In the genomic region with DNA sequence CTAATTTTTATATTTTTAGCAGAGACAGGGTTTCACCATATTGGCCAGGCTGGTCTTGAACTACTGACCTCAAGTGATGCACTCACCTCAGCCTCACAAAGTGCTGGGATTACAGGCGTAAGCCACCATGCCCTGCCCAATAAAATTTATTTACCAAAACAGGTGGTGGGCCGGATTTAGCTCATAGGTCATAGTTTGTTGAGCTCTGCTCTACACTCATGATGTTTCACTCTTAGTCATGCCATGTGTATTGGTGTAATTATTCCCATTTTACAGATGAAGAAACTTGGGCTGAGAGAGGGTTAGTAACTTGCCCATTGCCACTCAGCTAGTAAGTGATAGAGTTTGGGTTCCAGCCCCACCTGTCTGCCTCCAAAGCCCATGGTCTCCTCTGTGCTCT, we compare ENCODE assay signal across 16 cellular contexts.
A peak's percentile ranks its signal among the peaks of the same experiment; 100 is the strongest.
DNase-seq lines count a peak whose midpoint lies in the region; ATAC-seq and TF ChIP-seq lines count a peak whose summit lies in the region.
"Had no signal": no experiment of that assay in that cellular context is flagged by ENCODE, and none has a peak within 500 bp of the region (broad histone marks: within the 10 kb centered on the region; RNA-seq: fewer than 3 reads in every experiment).

No MANE protein-coding gene starts in this region.

- CTCF ChIA-PET in HEK293T (lab: Yijun Ruan, JAX) = interaction anchor here (0.7 to 1.1 kb wide), 2 partner anchors 22 to 30 kb away, joined by 3 to 6 read pairs; no protein-coding TSS in a partner anchor

- no peaks in the 10 kb centered on the region for H3K4me1 ChIP-seq in endodermal cell (ENCODE audit: control insufficient read depth, insufficient read depth, low read length)

- WGBS in endodermal cell (ENCODE audit: insufficient coverage in 1 of 2, insufficient read length in 1 of 2), 2 experiments = 93% methylated on average over 2 of the region's 2 CpGs

- TF ChIP-seq CTCF in endodermal cell (conservative IDR thresholded peaks at IDR 0.05) = no peak

- H3K27me3 ChIP-seq in endodermal cell (ENCODE audit: control insufficient read depth, insufficient read depth, low read length, poor library complexity, severe bottlenecking) = no peaks in the 10 kb centered on the region

- no peaks in the 10 kb centered on the region for H3K9me3 Mint-ChIP-seq in activated T-helper 17 cell treated with anti-CD3 and anti-CD28 coated beads, Interleukin-2, amount 50 U/mL, for 72 hours
- no peaks in the 10 kb centered on the region for H3K9me3 Mint-ChIP-seq in endodermal cell
- H3K9me3 Mint-ChIP-seq: CD4-positive, alpha-beta memory T cell had no signal

- H3K4me3 ChIP-seq in endodermal cell (ENCODE audit: low read length) = no peak overlapping the region

- H3K9me3 ChIP-seq in endodermal cell (ENCODE audit: control insufficient read depth, low read length) = no peaks in the 10 kb centered on the region

- H3K36me3 Mint-ChIP-seq in activated T-helper 17 cell treated with anti-CD3 and anti-CD28 coated beads, Interleukin-2, amount 50 U/mL, for 72 hours (ENCODE audit: low read depth) = no peaks in the 10 kb centered on the region
- no peaks in the 10 kb centered on the region for H3K36me3 Mint-ChIP-seq in endodermal cell (ENCODE audit: low read depth)
- H3K36me3 Mint-ChIP-seq: CD4-positive, alpha-beta memory T cell had no signal

- no peak for DNase-seq in HEK293T (ENCODE audit: extremely low spot score)
- no peak for DNase-seq in cortex of kidney (lab: John Stamatoyannopoulos, UW)
- no peak for DNase-seq in activated naive CD4-positive, alpha-beta T cell treated with Interleukin-2 at 50 U/mL for 16 hours
- DNase-seq in endodermal cell = no peak
- DNase-seq: CD4-positive, alpha-beta memory T cell; DMS79; HCEC 1CT; IMR-90; Kasumi-1; KBM-7 had no signal

- H3K36me3 ChIP-seq in endodermal cell (ENCODE audit: control insufficient read depth, insufficient read depth, low read length) = peaks cover 11% of the 10 kb centered on the region

- no peaks in the 10 kb centered on the region for H3K4me1 Mint-ChIP-seq in activated T-helper 17 cell treated with anti-CD3 and anti-CD28 coated beads, Interleukin-2, amount 50 U/mL, for 72 hours
- peaks cover 7% of the 10 kb centered on the region for H3K4me1 Mint-ChIP-seq in endodermal cell
- H3K4me1 Mint-ChIP-seq: B cell had no signal

- H3K27ac ChIP-seq in endodermal cell (ENCODE audit: low read depth, low read length) = no peak overlapping the region
- H3K27ac ChIP-seq: C4-2B, HL-60 had no signal

- no peak overlapping the region for H3K27ac Mint-ChIP-seq in activated T-helper 17 cell treated with anti-CD3 and anti-CD28 coated beads, Interleukin-2, amount 50 U/mL, for 72 hours
- H3K27ac Mint-ChIP-seq in endodermal cell = no peak overlapping the region
- H3K27ac Mint-ChIP-seq: B cell; CD4-positive, alpha-beta memory T cell had no signal

- POLR2A ChIA-PET in HEK293T (lab: Yijun Ruan, JAX) = no interaction called here

- no peak overlapping the region for H3K9ac ChIP-seq in endodermal cell (ENCODE audit: extremely low read depth, low read length, poor library complexity, severe bottlenecking)

- H3K27me3 Mint-ChIP-seq in activated T-helper 17 cell treated with anti-CD3 and anti-CD28 coated beads, Interleukin-2, amount 50 U/mL, for 72 hours = peaks cover 10% of the 10 kb centered on the region
- no peaks in the 10 kb centered on the region for H3K27me3 Mint-ChIP-seq in endodermal cell (ENCODE audit: insufficient read depth)
- H3K27me3 Mint-ChIP-seq: B cell had no signal

- ATAC-seq in GM18868 (IDR thresholded peaks at IDR 0.05; ENCODE audit: unreplicated experiment) (peak; percentile 63), HG02885 (IDR thresholded peaks at IDR 0.05; ENCODE audit: poor library complexity, unreplicated experiment) (peak; percentile 47)
- peak; percentile 12 for ATAC-seq in activated T-helper 17 cell treated with anti-CD3 and anti-CD28 coated beads, Interleukin-2, amount 50 U/mL, for 72 hours (replicated peaks)

- no peak overlapping the region for H3K4me3 Mint-ChIP-seq in activated T-helper 17 cell treated with anti-CD3 and anti-CD28 coated beads, Interleukin-2, amount 50 U/mL, for 72 hours
- no peak overlapping the region for H3K4me3 Mint-ChIP-seq in endodermal cell
- H3K4me3 Mint-ChIP-seq: B cell; CD4-positive, alpha-beta memory T cell had no signal

TF ChIP-seq in HEK293T, 16 proteins besides CTCF, POLR2A, EP300 and RAD21:
- TF ChIP-seq SUZ12 (IDR thresholded peaks at IDR 0.05) = no peak
- no peak for TF ChIP-seq ARNT (IDR thresholded peaks at IDR 0.05)
- TF ChIP-seq SP1 (IDR thresholded peaks at IDR 0.05) = no peak
- TF ChIP-seq, protein P1, sequence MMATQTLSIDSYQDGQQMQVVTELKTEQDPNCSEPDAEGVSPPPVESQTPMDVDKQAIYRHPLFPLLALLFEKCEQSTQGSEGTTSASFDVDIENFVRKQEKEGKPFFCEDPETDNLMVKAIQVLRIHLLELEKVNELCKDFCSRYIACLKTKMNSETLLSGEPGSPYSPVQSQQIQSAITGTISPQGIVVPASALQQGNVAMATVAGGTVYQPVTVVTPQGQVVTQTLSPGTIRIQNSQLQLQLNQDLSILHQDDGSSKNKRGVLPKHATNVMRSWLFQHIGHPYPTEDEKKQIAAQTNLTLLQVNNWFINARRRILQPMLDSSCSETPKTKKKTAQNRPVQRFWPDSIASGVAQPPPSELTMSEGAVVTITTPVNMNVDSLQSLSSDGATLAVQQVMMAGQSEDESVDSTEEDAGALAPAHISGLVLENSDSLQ (IDR thresholded peaks at IDR 0.05) = no peak
- no peak for TF ChIP-seq TARDBP (IDR thresholded peaks at IDR 0.05)
- TF ChIP-seq ZNF384 (IDR thresholded peaks at IDR 0.05) = no peak
- TF ChIP-seq ELF4 (IDR thresholded peaks at IDR 0.05) = no peak
- TF ChIP-seq L3MBTL2 (conservative IDR thresholded peaks at IDR 0.05) = no peak
- TF ChIP-seq HDGF (IDR thresholded peaks at IDR 0.05; ENCODE audit: borderline replicate concordance) = no peak
- TF ChIP-seq LEF1 (IDR thresholded peaks at IDR 0.05; ENCODE audit: borderline replicate concordance) = no peak
- no peak for TF ChIP-seq CTBP1 (IDR thresholded peaks at IDR 0.05; ENCODE audit: borderline replicate concordance)
- no peak for TF ChIP-seq NFRKB (IDR thresholded peaks at IDR 0.05)
- no peak for TF ChIP-seq FOXA1 (IDR thresholded peaks at IDR 0.05)
TF ChIP-seq in HEK293T: peak in this region for 0.

Comparison
In these comparisons a context has a peak if more than half of its experiments do, and no peak if none do; other contexts are left out.
1. ATAC-seq: peak in every context shown above with its lines; median percentile 63 in GM18868; 47 in HG02885; 12 in activated T-helper 17 cell treated with anti-CD3 and anti-CD28 coated beads, Interleukin-2, amount 50 U/mL, for 72 hours.